17 cellular contexts compared by ENCODE assay signal in the genomic region with DNA sequence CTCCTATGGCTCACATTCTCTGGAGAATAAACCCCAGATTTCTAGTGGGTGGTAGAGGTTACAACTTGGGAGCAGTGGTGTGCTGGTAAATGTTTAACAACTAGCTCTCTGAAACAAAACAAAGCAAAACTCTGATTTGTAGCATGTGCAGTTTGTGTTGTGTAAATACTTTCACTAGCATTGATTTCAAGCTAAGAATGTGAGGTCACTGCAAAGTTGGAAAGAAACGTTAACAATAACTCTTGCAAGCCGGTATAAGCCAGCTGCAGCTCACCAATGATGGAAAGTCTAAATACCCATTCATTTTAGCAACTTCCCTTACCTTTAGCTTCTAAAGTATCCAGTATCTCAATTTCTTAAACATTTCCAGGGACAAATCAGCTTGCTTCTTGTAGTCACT.
"Had no signal": no experiment of that assay in that cellular context is flagged by ENCODE, and none has a peak within 500 bp of the region (broad histone marks: within the 10 kb centered on the region; RNA-seq: fewer than 3 reads in every experiment).

No MANE protein-coding gene starts in this region.

- H3K4me3 ChIP-seq: breast epithelium, thoracic aorta had no signal

- H3K9me3 Mint-ChIP-seq: activated T-helper 2 cell treated with anti-CD3 and anti-CD28 coated beads, Interferon-gamma antibody, Interleukin-2, Interleukin-4, amounts not matched to agents 10 μg/mL and 5 μg/mL and 100 μg/mL, durations not matched to agents 14 hours and 24 hours and 36 hours had no signal

- H3K27ac ChIP-seq: breast epithelium, thoracic aorta, WERI-Rb-1 had no signal

- H3K36me3 Mint-ChIP-seq: immature natural killer cell; natural killer cell treated with Interleukin-12 subunit alpha and Interleukin-12 subunit beta and Interleukin-15 and Interleukin-18, amount 100 ng/mL, for 72 hours had no signal

- DNase-seq: activated CD4-positive, alpha-beta T cell treated with anti-CD3 and anti-CD28 coated beads for 36 hours; activated CD8-positive, alpha-beta T cell treated with anti-CD3 and anti-CD28 coated beads, Interleukin-2, amount 10 ng/mL, durations not matched to agents 7 days and 5 days; dermis blood vessel endothelial cell; erythroblast; foreskin fibroblast; glutamatergic neuron; immature natural killer cell; left cardiac atrium; stimulated activated CD4-positive, alpha-beta T cell treated with anti-CD3 and anti-CD28 coated beads, Interleukin-12 subunit alpha, Interleukin-12 subunit beta, amount 100 ng/mL, for 4 hours; stimulated activated naive CD4-positive, alpha-beta T cell treated with Interleukin-2 at 50 U/mL for 16 hours; T1000; WERI-Rb-1 had no signal

- H3K9me3 ChIP-seq: breast epithelium, thoracic aorta had no signal

- H3K27me3 Mint-ChIP-seq: activated CD4-positive, alpha-beta T cell treated with anti-CD3 and anti-CD28 coated beads for 36 hours had no signal

- H3K4me1 ChIP-seq: breast epithelium had no signal

- H3K36me3 ChIP-seq: breast epithelium, thoracic aorta, WERI-Rb-1 had no signal

- H3K4me1 Mint-ChIP-seq: immature natural killer cell had no signal

- H3K4me3 Mint-ChIP-seq: activated CD4-positive, alpha-beta T cell treated with anti-CD3 and anti-CD28 coated beads for 36 hours; activated CD8-positive, alpha-beta T cell treated with anti-CD3 and anti-CD28 coated beads, Interleukin-2, amount 10 ng/mL, durations not matched to agents 7 days and 5 days; activated naive CD8-positive, alpha-beta T cell; immature natural killer cell; natural killer cell treated with Interleukin-12 subunit alpha and Interleukin-12 subunit beta and Interleukin-15 and Interleukin-18, amount 100 ng/mL, for 72 hours had no signal

- H3K27ac Mint-ChIP-seq: activated CD4-positive, alpha-beta T cell treated with anti-CD3 and anti-CD28 coated beads for 36 hours; activated CD8-positive, alpha-beta T cell treated with anti-CD3 and anti-CD28 coated beads, Interleukin-2, amount 10 ng/mL, durations not matched to agents 7 days and 5 days; activated naive CD8-positive, alpha-beta T cell; activated T-helper 2 cell treated with anti-CD3 and anti-CD28 coated beads, Interferon-gamma antibody, Interleukin-2, Interleukin-4, amounts not matched to agents 10 μg/mL and 5 μg/mL and 100 μg/mL, durations not matched to agents 14 hours and 24 hours and 36 hours; immature natural killer cell; natural killer cell treated with Interleukin-12 subunit alpha and Interleukin-12 subunit beta and Interleukin-15 and Interleukin-18, amount 100 ng/mL, for 72 hours had no signal

- H3K27me3 ChIP-seq: breast epithelium had no signal
